ENCODE assay signal across 30 cellular contexts in genomic region chr1:24459551-24460266, GRCh38. TPM values are rescaled to one million over a fixed set of nuclear protein-coding genes. Genes with fewer than 3 reads are reported as not detected.
DNase-seq lines count a peak whose midpoint lies in the region; ATAC-seq, FAIRE-seq and TF ChIP-seq lines count a peak whose summit lies in the region.
"Had no signal": no experiment of that assay in that cellular context is flagged by ENCODE, and none has a peak within 500 bp of the region (broad histone marks: within the 10 kb centered on the region; RNA-seq: fewer than 3 reads in every experiment).

No MANE protein-coding gene starts in this region.

- H3K79me1 ChIP-seq in H1 (ENCODE audit: low read depth, low read length): peaks cover under 1% of the 10 kb centered on the region; the same call in 1 of the 2 replicates

- H3K27ac ChIP-seq in H1 (ENCODE audit: low read depth, low read length) (no peak overlapping the region), osteoblast (ENCODE audit: low read depth, low read length) (no peak overlapping the region), uterus (no peak overlapping the region)
- H3K27ac ChIP-seq: brain microvascular endothelial cell, spleen, stomach had no signal

- ATAC-seq in GM21447 (IDR thresholded peaks at IDR 0.05; ENCODE audit: unreplicated experiment): no peak

- peaks cover 21% of the 10 kb centered on the region for H3K4me1 Mint-ChIP-seq in activated CD4-positive, alpha-beta memory T cell treated with anti-CD3 and anti-CD28 coated beads for 36 hours (ENCODE audit: low read depth)
- no peaks in the 10 kb centered on the region for H3K4me1 Mint-ChIP-seq in activated CD4-positive, alpha-beta memory T cell treated with anti-CD3 and anti-CD28 coated beads, Interleukin-2, amount 10 ng/mL, durations not matched to agents 7 days and 5 days
- H3K4me1 Mint-ChIP-seq: activated B cell treated with CpG ODN at 0.5 μM for 24 hours, B cell had no signal

- H2BK120ac ChIP-seq in H1 (replicated peaks; ENCODE audit: low read depth, low read length): no peak overlapping the region

- no peak overlapping the region for H2BK12ac ChIP-seq in H1 (ENCODE audit: low read depth, low read length)

- TF ChIP-seq EP300 in Ishikawa (IDR thresholded peaks at IDR 0.05; ENCODE audit: borderline replicate concordance) (peak; percentile 53; the same call in 1 of the 2 replicates), H1 (IDR thresholded peaks at IDR 0.05; ENCODE audit: borderline replicate concordance in 1 of 2, low read depth in 2 of 2, low read length in 2 of 2) (no peak)

- no peak overlapping the region for H2BK20ac ChIP-seq in H1 (ENCODE audit: low read length)

- H3K4me3 ChIP-seq in H1 (ENCODE audit: extremely low read depth in 1 of 4, insufficient read depth in 2 of 4, low read depth in 3 of 4, low read length in 4 of 4) (no peak overlapping the region), osteoblast (ENCODE audit: insufficient read depth, low read length) (no peak overlapping the region), uterus (no peak overlapping the region)
- H3K4me3 ChIP-seq: spleen, stomach had no signal

- 75% methylated on average over 6 of the region's 6 CpGs; no CpG with 5 or more reads in 1 of the 2 experiments for WGBS in H1 (ENCODE audit: extremely low coverage in 1 of 2, insufficient coverage in 1 of 2, insufficient read length in 1 of 2, insufficient replicate concordance in 2 of 2, low coverage in 1 of 2, low lambda C conversion rate in 2 of 2, missing lambda C conversion rate in 1 of 2), 2 experiments

- H3K4me1 ChIP-seq in H1 (replicated peaks in 1 of 4; ENCODE audit: control insufficient read depth in 3 of 4, insufficient read depth in 4 of 4, low read length in 3 of 4) (peaks cover 2 to 8% (median 7%) of the 10 kb centered on the region in 4 experiments; a peak in 4 of 7 replicates), osteoblast (ENCODE audit: insufficient read depth, low read length) (peaks cover 3% of the 10 kb centered on the region), uterus (no peaks in the 10 kb centered on the region)
- H3K4me1 ChIP-seq: spleen had no signal

- TF ChIP-seq POLR2A in H1 (IDR thresholded peaks at IDR 0.05; ENCODE audit: control extremely low read depth in 1 of 2, low read depth in 2 of 2, low read length in 2 of 2) (no peak), uterus (IDR thresholded peaks at IDR 0.05) (no peak)

- no peak overlapping the region for H4K5ac ChIP-seq in H1 (ENCODE audit: insufficient read length, low read depth, low read length)

- H3K4me2 ChIP-seq in H1 (ENCODE audit: insufficient read depth in 1 of 2, low read depth in 2 of 2, low read length in 2 of 2) (no peak overlapping the region), osteoblast (ENCODE audit: insufficient read depth, low read length) (no peak overlapping the region)
- H3K4me2 ChIP-seq: SK-N-SH had no signal

- no peak for DNase-seq in activated CD4-positive, alpha-beta memory T cell treated with anti-CD3 and anti-CD28 coated beads for 36 hours
- no peak for DNase-seq in activated CD4-positive, alpha-beta memory T cell treated with anti-CD3 and anti-CD28 coated beads, Interleukin-2, amount 10 ng/mL, durations not matched to agents 7 days and 5 days
- DNase-seq in H1 (ENCODE audit: low read depth in 1 of 2, low spot score in 2 of 2) (no peak), osteoblast (ENCODE audit: insufficient read length, low spot score, missing footprints) (peak; percentile 61), uterus (no peak), inferior parietal cortex (ENCODE audit: extremely low spot score) (no peak)
- DNase-seq: activated B cell treated with CpG ODN at 0.5 μM for 24 hours; activated T-cell treated with anti-CD3 and anti-CD28 coated beads, Interleukin-2, amount 50 U/mL, for 1 hour; brain microvascular endothelial cell; Calu3; effector memory CD4-positive, alpha-beta T cell; H9; NCI-H1417 treated with DMSO at 0.1 percent for 48 hours; NCI-H2171 treated with DMSO at 0.1 percent for 48 hours; NCI-H524 treated with DMSO at 0.1 percent for 48 hours; nucleus accumbens; retina; RPMI8226; SK-N-SH; spleen; stimulated activated CD4-positive, alpha-beta T cell treated with anti-CD3 and anti-CD28 coated beads, Interleukin-4, amount 100 ng/mL, for 24 hours; stomach; trophoblast cell had no signal

- 0 out of 2 replicates have a peak overlapping the region, but pooled peaks have one; percentile 11 for H2BK15ac ChIP-seq in H1 (ENCODE audit: low read length)

- no peak overlapping the region for H4K8ac ChIP-seq in H1 (ENCODE audit: extremely low read depth, insufficient read depth, low read length)

- POLR2A ChIA-PET in activated CD4-positive, alpha-beta memory T cell treated with anti-CD3 and anti-CD28 coated beads for 36 hours (lab: Charles Lee): interaction anchor here (0.6 kb wide), 1 partner anchor 460 kb away, joined by 3 read pairs; no protein-coding TSS in a partner anchor
- POLR2A ChIA-PET in activated CD4-positive, alpha-beta memory T cell treated with anti-CD3 and anti-CD28 coated beads, Interleukin-2, amount 10 ng/mL, durations not matched to agents 7 days and 5 days (lab: Charles Lee): interaction anchor here (0.8 to 1.0 kb wide), 2 partner anchors 52 to 98 kb away, joined by 3 read pairs; no protein-coding TSS in a partner anchor
- POLR2A ChIA-PET in H1 (lab: Charles Lee; ENCODE audit: partially characterized antibody): interaction anchor here (1.4 kb wide), 1 partner anchor 10 kb away, joined by 4 read pairs; no protein-coding TSS in a partner anchor

- peaks cover 9% of the 10 kb centered on the region for H3K9me3 Mint-ChIP-seq in activated CD4-positive, alpha-beta memory T cell treated with anti-CD3 and anti-CD28 coated beads for 36 hours
- H3K9me3 Mint-ChIP-seq in activated CD4-positive, alpha-beta memory T cell treated with anti-CD3 and anti-CD28 coated beads, Interleukin-2, amount 10 ng/mL, durations not matched to agents 7 days and 5 days: peaks cover 13% of the 10 kb centered on the region
- H3K9me3 Mint-ChIP-seq: activated B cell treated with CpG ODN at 0.5 μM for 24 hours, IgD-negative memory B cell had no signal

- H3K79me2 ChIP-seq in H1 (ENCODE audit: control insufficient read depth in 1 of 2, insufficient read depth in 2 of 2, low read length in 2 of 2) (no peaks in the 10 kb centered on the region), osteoblast (ENCODE audit: insufficient read depth, low read length) (no peaks in the 10 kb centered on the region)

- no peak overlapping the region for H2AK5ac ChIP-seq in H1 (ENCODE audit: low read depth, low read length)

- H3K9me3 ChIP-seq in H1 (ENCODE audit: insufficient read depth in 2 of 2, low read depth in 1 of 2, low read length in 1 of 2) (no peaks in the 10 kb centered on the region; a peak in 1 of 4 replicates), osteoblast (ENCODE audit: low read depth, low read length) (no peaks in the 10 kb centered on the region), uterus (no peaks in the 10 kb centered on the region)
- H3K9me3 ChIP-seq: SK-N-SH, spleen, stomach had no signal

- H3K56ac ChIP-seq in H1 (replicated peaks; ENCODE audit: insufficient read length, low read depth, low read length): no peak overlapping the region

- no peak for TF ChIP-seq CTCF in H1 (IDR thresholded peaks at IDR 0.05; ENCODE audit: control extremely low read depth in 1 of 3, insufficient read depth in 1 of 3, low read depth in 1 of 3, low read length in 3 of 3)
- TF ChIP-seq CTCF in osteoblast (IDR thresholded peaks at IDR 0.05; ENCODE audit: extremely low read depth, low read depth, low read length): no peak
- TF ChIP-seq CTCF in uterus (IDR thresholded peaks at IDR 0.05): no peak

- CTCF ChIA-PET in activated CD4-positive, alpha-beta memory T cell treated with anti-CD3 and anti-CD28 coated beads for 36 hours (lab: Charles Lee): interaction anchor here (1.2 to 2.2 kb wide), 2 partner anchors 21 to 67 kb away, joined by 3 to 11 read pairs; no protein-coding TSS in a partner anchor
- CTCF ChIA-PET in activated CD4-positive, alpha-beta memory T cell treated with anti-CD3 and anti-CD28 coated beads, Interleukin-2, amount 10 ng/mL, durations not matched to agents 7 days and 5 days (lab: Charles Lee): interaction anchor here (0.7 to 2.3 kb wide), 2 partner anchors 9 to 44 kb away, joined by 3 to 8 read pairs; partner anchors contain the start of gene NIPAL3
- CTCF ChIA-PET in H1 (lab: Charles Lee; ENCODE audit: partially characterized antibody): interaction anchor here (0.7 to 1.5 kb wide), 12 partner anchors 12 to 127 kb away, joined by 3 to 4 read pairs (median 3); partner anchors contain the start of gene NIPAL3

- H3K4ac ChIP-seq in H1 (replicated peaks; ENCODE audit: insufficient read length, low read depth, low read length): no peak overlapping the region

- H3K36me3 Mint-ChIP-seq in activated CD4-positive, alpha-beta memory T cell treated with anti-CD3 and anti-CD28 coated beads for 36 hours: peaks cover 52% of the 10 kb centered on the region
- peaks cover 83% of the 10 kb centered on the region for H3K36me3 Mint-ChIP-seq in activated CD4-positive, alpha-beta memory T cell treated with anti-CD3 and anti-CD28 coated beads, Interleukin-2, amount 10 ng/mL, durations not matched to agents 7 days and 5 days (ENCODE audit: low read depth)

- H3K23ac ChIP-seq in H1 (ENCODE audit: insufficient read length): no peak overlapping the region

- peak overlapping the region; percentile 56 for H4K91ac ChIP-seq in H1 (replicated peaks; ENCODE audit: insufficient read length, low read length)

- no peak overlapping the region for H2BK5ac ChIP-seq in H1 (ENCODE audit: low read depth, low read length)

- H3K36me3 ChIP-seq in H1 (ENCODE audit: control insufficient read depth in 2 of 4, insufficient read depth in 4 of 4, low read length in 3 of 4) (no peaks in the 10 kb centered on the region), osteoblast (ENCODE audit: insufficient read depth, low read length) (peaks cover 11% of the 10 kb centered on the region), uterus (no peaks in the 10 kb centered on the region)

- intact Hi-C loops in activated CD4-positive, alpha-beta memory T cell treated with anti-CD3 and anti-CD28 coated beads for 36 hours (cut with micrococcal nuclease): no loop called here
- intact Hi-C loops in uterus (cut with DNase I; ENCODE audit: low total_unique reads): no loop called here

- H3K4me3 Mint-ChIP-seq in activated CD4-positive, alpha-beta memory T cell treated with anti-CD3 and anti-CD28 coated beads for 36 hours: no peak overlapping the region
- no peak overlapping the region for H3K4me3 Mint-ChIP-seq in activated CD4-positive, alpha-beta memory T cell treated with anti-CD3 and anti-CD28 coated beads, Interleukin-2, amount 10 ng/mL, durations not matched to agents 7 days and 5 days
- H3K4me3 Mint-ChIP-seq: activated B cell treated with CpG ODN at 0.5 μM for 24 hours; B cell; H9; IgD-negative memory B cell; T-helper 2 cell treated with Interferon-gamma antibody and Interleukin-4, amounts not matched to agents 5 μg/mL and 100 μg/mL, for 36 hours had no signal

- no peaks in the 10 kb centered on the region for H3K27me3 Mint-ChIP-seq in activated CD4-positive, alpha-beta memory T cell treated with anti-CD3 and anti-CD28 coated beads for 36 hours
- no peaks in the 10 kb centered on the region for H3K27me3 Mint-ChIP-seq in activated CD4-positive, alpha-beta memory T cell treated with anti-CD3 and anti-CD28 coated beads, Interleukin-2, amount 10 ng/mL, durations not matched to agents 7 days and 5 days
- H3K27me3 Mint-ChIP-seq: activated B cell treated with CpG ODN at 0.5 μM for 24 hours, B cell, IgD-negative memory B cell had no signal

- TF ChIP-seq RAD21 in Ishikawa (IDR thresholded peaks at IDR 0.05; ENCODE audit: low read depth) (no peak), H1 (IDR thresholded peaks at IDR 0.05 in 1 of 2, conservative IDR thresholded peaks at IDR 0.05 in 1 of 2; ENCODE audit: low read depth in 2 of 2, low read length in 2 of 2) (no peak)

- no peak overlapping the region; the same call in 1 of the 2 replicates for H3K18ac ChIP-seq in H1 (ENCODE audit: extremely low read depth, low read length)

- no peak overlapping the region for H3K9ac ChIP-seq in H1 (replicated peaks in 1 of 4; ENCODE audit: extremely low read depth in 1 of 4, low read depth in 3 of 4, low read length in 3 of 4)
- H3K9ac ChIP-seq: SK-N-SH had no signal

- H4K20me1 ChIP-seq in H1 (replicated peaks in 1 of 2; ENCODE audit: control insufficient read depth in 1 of 2, insufficient read depth in 2 of 2, low read length in 2 of 2) (no peaks in the 10 kb centered on the region), osteoblast (ENCODE audit: insufficient read depth, low read length) (no peaks in the 10 kb centered on the region)

- H3K27me3 ChIP-seq in H1 (replicated peaks in 1 of 4; ENCODE audit: control insufficient read depth in 3 of 4, extremely low read depth in 1 of 4, insufficient read depth in 3 of 4, low read length in 3 of 4): no peaks in the 10 kb centered on the region
- H3K27me3 ChIP-seq in osteoblast (ENCODE audit: insufficient read depth, low read length): no peaks in the 10 kb centered on the region
- H3K27me3 ChIP-seq in uterus: no peaks in the 10 kb centered on the region
- H3K27me3 ChIP-seq: brain microvascular endothelial cell, spleen, stomach had no signal

- H3K23me2 ChIP-seq in H1 (ENCODE audit: low read depth, low read length): 0 out of 2 replicates have a peak, but pooled peaks cover 4% of the 10 kb centered on the region

- H3K14ac ChIP-seq in H1 (ENCODE audit: insufficient read length): no peak overlapping the region

- peak overlapping the region; percentile 20 for H3K27ac Mint-ChIP-seq in activated CD4-positive, alpha-beta memory T cell treated with anti-CD3 and anti-CD28 coated beads for 36 hours
- H3K27ac Mint-ChIP-seq in activated CD4-positive, alpha-beta memory T cell treated with anti-CD3 and anti-CD28 coated beads, Interleukin-2, amount 10 ng/mL, durations not matched to agents 7 days and 5 days: no peak overlapping the region
- H3K27ac Mint-ChIP-seq: activated B cell treated with CpG ODN at 0.5 μM for 24 hours; B cell; H9; IgD-negative memory B cell; T-helper 2 cell treated with Interferon-gamma antibody and Interleukin-4, amounts not matched to agents 5 μg/mL and 100 μg/mL, for 36 hours had no signal

- no peak overlapping the region for H2AFZ ChIP-seq in H1 (ENCODE audit: low read length)
- no peak overlapping the region for H2AFZ ChIP-seq in osteoblast (ENCODE audit: low read length)

- FAIRE-seq in H1 (lab: Jason Lieb, UNC): no peak
- FAIRE-seq: A204.1, colon had no signal

RNA-seq across cellular contexts. Expression of gene RCAN3, which starts 42.9 kb away (rescaled TPM):
- 10 to 100 TPM; 71.3 to 78.8 TPM for total RNA-seq in activated CD4-positive, alpha-beta memory T cell treated with anti-CD3 and anti-CD28 coated beads for 36 hours
- total RNA-seq in activated CD4-positive, alpha-beta memory T cell treated with anti-CD3 and anti-CD28 coated beads, Interleukin-2, amount 10 ng/mL, durations not matched to agents 7 days and 5 days: 10 to 100 TPM; 59.3 to 62.6 TPM
- 15.2 and 16.6 TPM in 2 replicates for total RNA-seq in H1 (2021; fragmentation: NEBNext Ultra II Directional; extraction: Animal tissue kit (Norgen Biotek cat#: 25700))
- 5.6 and 5.9 TPM in 2 replicates for polyA plus RNA-seq in H1 (2011; rRNA removed)
- polyA plus RNA-seq in H1 (2011; cell fraction: cytosol; rRNA removed): 7.1 TPM
- 6.4 TPM for polyA plus RNA-seq in H1 (2011; cell fraction: nucleus; rRNA removed)
- polyA plus RNA-seq in H1 (2012, experiment 1 of 2): 5.4 to 12.8 TPM (median 7.1 TPM) in 4 replicates
- 2.1 TPM for polyA plus RNA-seq in H1 (2012, experiment 2 of 2)
- 8.2 TPM for polyA plus RNA-seq in H1 (2013, experiment 1 of 2)
- polyA plus RNA-seq in H1 (2013, experiment 2 of 2): 9.0 TPM
- 11.2 and 12.2 TPM in 2 replicates for polyA minus RNA-seq in H1 (2011; rRNA and poly(A)+ RNA removed)
- polyA minus RNA-seq in H1 (2011; cell fraction: cytosol; rRNA and poly(A)+ RNA removed): 7.3 TPM
- polyA minus RNA-seq in H1 (2011; cell fraction: nucleus; rRNA and poly(A)+ RNA removed): 4.9 TPM
- total RNA-seq in osteoblast (1.8 and 3.5 TPM in 2 replicates), uterus (10 to 100 TPM in 2 of 4 donors, 1 to 10 TPM in 2; 2.6 to 22.1 (median 7.3) TPM)

RNA-seq across cellular contexts. Expression of gene NIPAL3, which starts 44.1 kb away (rescaled TPM):
- 10 to 100 TPM; 39.3 to 42.4 TPM for total RNA-seq in activated CD4-positive, alpha-beta memory T cell treated with anti-CD3 and anti-CD28 coated beads for 36 hours
- 10 to 100 TPM; 51.8 to 53.5 TPM for total RNA-seq in activated CD4-positive, alpha-beta memory T cell treated with anti-CD3 and anti-CD28 coated beads, Interleukin-2, amount 10 ng/mL, durations not matched to agents 7 days and 5 days
- total RNA-seq in H1 (2021; fragmentation: NEBNext Ultra II Directional; extraction: Animal tissue kit (Norgen Biotek cat#: 25700)): 11.0 and 12.6 TPM in 2 replicates
- 8.8 and 9.1 TPM in 2 replicates for polyA plus RNA-seq in H1 (2011; rRNA removed)
- 9.1 TPM for polyA plus RNA-seq in H1 (2011; cell fraction: cytosol; rRNA removed)
- 9.5 TPM for polyA plus RNA-seq in H1 (2011; cell fraction: nucleus; rRNA removed)
- polyA plus RNA-seq in H1 (2012, experiment 1 of 2): 7.2 to 8.6 TPM (median 7.5 TPM) in 4 replicates
- polyA plus RNA-seq in H1 (2012, experiment 2 of 2): 2.2 TPM
- 7.8 TPM for polyA plus RNA-seq in H1 (2013, experiment 1 of 2)
- polyA plus RNA-seq in H1 (2013, experiment 2 of 2): 7.7 TPM
- 17.7 and 19.5 TPM in 2 replicates for polyA minus RNA-seq in H1 (2011; rRNA and poly(A)+ RNA removed)
- polyA minus RNA-seq in H1 (2011; cell fraction: cytosol; rRNA and poly(A)+ RNA removed): 6.3 TPM
- 8.1 TPM for polyA minus RNA-seq in H1 (2011; cell fraction: nucleus; rRNA and poly(A)+ RNA removed)
- total RNA-seq in osteoblast (29.2 and 31.8 TPM in 2 replicates), uterus (10 to 100 TPM; 14.2 to 36.8 (median 21.5) TPM)

RNA-seq across cellular contexts. Expression of gene STPG1, which starts 46.1 kb away (rescaled TPM):
- total RNA-seq in activated CD4-positive, alpha-beta memory T cell treated with anti-CD3 and anti-CD28 coated beads for 36 hours: 1 to 10 TPM; 7.5 to 8.3 TPM
- 1 to 10 TPM; 9.1 to 9.5 TPM for total RNA-seq in activated CD4-positive, alpha-beta memory T cell treated with anti-CD3 and anti-CD28 coated beads, Interleukin-2, amount 10 ng/mL, durations not matched to agents 7 days and 5 days
- 10.3 and 11.0 TPM in 2 replicates for total RNA-seq in H1 (2021; fragmentation: NEBNext Ultra II Directional; extraction: Animal tissue kit (Norgen Biotek cat#: 25700))
- polyA plus RNA-seq in H1 (2011; rRNA removed): 10.8 and 11.2 TPM in 2 replicates
- polyA plus RNA-seq in H1 (2011; cell fraction: cytosol; rRNA removed): 10.6 TPM
- 9.3 TPM for polyA plus RNA-seq in H1 (2011; cell fraction: nucleus; rRNA removed)
- 8.5 to 10.4 TPM (median 9.6 TPM) in 4 replicates for polyA plus RNA-seq in H1 (2012, experiment 1 of 2)
- 7.7 TPM for polyA plus RNA-seq in H1 (2012, experiment 2 of 2)
- polyA plus RNA-seq in H1 (2013, experiment 1 of 2): 8.9 TPM
- 8.5 TPM for polyA plus RNA-seq in H1 (2013, experiment 2 of 2)
- polyA minus RNA-seq in H1 (2011; rRNA and poly(A)+ RNA removed): 8.9 and 10.7 TPM in 2 replicates
- polyA minus RNA-seq in H1 (2011; cell fraction: cytosol; rRNA and poly(A)+ RNA removed): 7.3 TPM
- polyA minus RNA-seq in H1 (2011; cell fraction: nucleus; rRNA and poly(A)+ RNA removed): 14.7 TPM
- 7.2 and 7.4 TPM in 2 replicates for total RNA-seq in osteoblast
- total RNA-seq in uterus: 10 to 100 TPM in 1 of 4 donors, 1 to 10 TPM in 3; 1.0 to 11.5 (median 4.0) TPM
